2 cellular contexts compared by ENCODE assay signal in the genomic region with DNA sequence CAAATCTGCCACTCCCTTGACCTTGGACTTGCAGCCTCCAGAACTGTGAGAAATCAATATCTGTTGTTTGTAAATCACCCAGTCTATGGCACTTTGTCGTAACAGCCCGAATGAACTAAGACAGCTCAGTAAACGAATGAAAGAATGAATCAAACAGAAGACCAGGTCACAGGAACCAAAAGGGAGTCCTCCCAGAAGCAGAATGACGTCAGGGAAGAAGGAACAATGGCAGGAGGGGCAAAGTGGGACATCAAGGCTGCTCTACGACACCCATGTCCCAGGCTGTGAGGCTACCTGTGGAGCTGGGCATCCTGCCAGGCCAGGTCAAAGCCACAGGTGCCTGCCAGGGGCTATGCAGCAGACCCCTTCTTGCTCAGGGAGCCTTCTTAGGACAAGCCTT.
TF ChIP-seq lines count a peak whose summit lies in the region.

No MANE protein-coding gene starts in this region.

TF ChIP-seq in HepG2, 621 proteins besides CTCF, POLR2A, EP300 and RAD21:
- no peak for TF ChIP-seq ZSCAN29 (CRISPR knock-in tag; conservative IDR thresholded peaks at IDR 0.05)
- TF ChIP-seq CREB1 (IDR thresholded peaks at IDR 0.05) = peak; percentile 79
- TF ChIP-seq CREB1 (CRISPR knock-in tag; IDR thresholded peaks at IDR 0.05) = no peak
- TF ChIP-seq ATF7 (IDR thresholded peaks at IDR 0.05) = peak; percentile 78
- no peak for TF ChIP-seq ATF7 (CRISPR knock-in tag; IDR thresholded peaks at IDR 0.05)

TF ChIP-seq in H1, 55 proteins besides CTCF, POLR2A, EP300 and RAD21:
- TF ChIP-seq PHF8 (conservative IDR thresholded peaks at IDR 0.05; ENCODE audit: low read depth, low read length) = no peak
- TF ChIP-seq KDM4A (IDR thresholded peaks at IDR 0.05; ENCODE audit: low read depth, low read length, severe bottlenecking) = no peak
- no peak for TF ChIP-seq RXRA (IDR thresholded peaks at IDR 0.05; ENCODE audit: insufficient read depth, low read depth, low read length)
- TF ChIP-seq RFX5 (IDR thresholded peaks at IDR 0.05; ENCODE audit: borderline replicate concordance, low read depth, low read length) = no peak
- TF ChIP-seq TAF1 (IDR thresholded peaks at IDR 0.05; ENCODE audit: low read depth, low read length) = no peak
- TF ChIP-seq, protein P1, sequence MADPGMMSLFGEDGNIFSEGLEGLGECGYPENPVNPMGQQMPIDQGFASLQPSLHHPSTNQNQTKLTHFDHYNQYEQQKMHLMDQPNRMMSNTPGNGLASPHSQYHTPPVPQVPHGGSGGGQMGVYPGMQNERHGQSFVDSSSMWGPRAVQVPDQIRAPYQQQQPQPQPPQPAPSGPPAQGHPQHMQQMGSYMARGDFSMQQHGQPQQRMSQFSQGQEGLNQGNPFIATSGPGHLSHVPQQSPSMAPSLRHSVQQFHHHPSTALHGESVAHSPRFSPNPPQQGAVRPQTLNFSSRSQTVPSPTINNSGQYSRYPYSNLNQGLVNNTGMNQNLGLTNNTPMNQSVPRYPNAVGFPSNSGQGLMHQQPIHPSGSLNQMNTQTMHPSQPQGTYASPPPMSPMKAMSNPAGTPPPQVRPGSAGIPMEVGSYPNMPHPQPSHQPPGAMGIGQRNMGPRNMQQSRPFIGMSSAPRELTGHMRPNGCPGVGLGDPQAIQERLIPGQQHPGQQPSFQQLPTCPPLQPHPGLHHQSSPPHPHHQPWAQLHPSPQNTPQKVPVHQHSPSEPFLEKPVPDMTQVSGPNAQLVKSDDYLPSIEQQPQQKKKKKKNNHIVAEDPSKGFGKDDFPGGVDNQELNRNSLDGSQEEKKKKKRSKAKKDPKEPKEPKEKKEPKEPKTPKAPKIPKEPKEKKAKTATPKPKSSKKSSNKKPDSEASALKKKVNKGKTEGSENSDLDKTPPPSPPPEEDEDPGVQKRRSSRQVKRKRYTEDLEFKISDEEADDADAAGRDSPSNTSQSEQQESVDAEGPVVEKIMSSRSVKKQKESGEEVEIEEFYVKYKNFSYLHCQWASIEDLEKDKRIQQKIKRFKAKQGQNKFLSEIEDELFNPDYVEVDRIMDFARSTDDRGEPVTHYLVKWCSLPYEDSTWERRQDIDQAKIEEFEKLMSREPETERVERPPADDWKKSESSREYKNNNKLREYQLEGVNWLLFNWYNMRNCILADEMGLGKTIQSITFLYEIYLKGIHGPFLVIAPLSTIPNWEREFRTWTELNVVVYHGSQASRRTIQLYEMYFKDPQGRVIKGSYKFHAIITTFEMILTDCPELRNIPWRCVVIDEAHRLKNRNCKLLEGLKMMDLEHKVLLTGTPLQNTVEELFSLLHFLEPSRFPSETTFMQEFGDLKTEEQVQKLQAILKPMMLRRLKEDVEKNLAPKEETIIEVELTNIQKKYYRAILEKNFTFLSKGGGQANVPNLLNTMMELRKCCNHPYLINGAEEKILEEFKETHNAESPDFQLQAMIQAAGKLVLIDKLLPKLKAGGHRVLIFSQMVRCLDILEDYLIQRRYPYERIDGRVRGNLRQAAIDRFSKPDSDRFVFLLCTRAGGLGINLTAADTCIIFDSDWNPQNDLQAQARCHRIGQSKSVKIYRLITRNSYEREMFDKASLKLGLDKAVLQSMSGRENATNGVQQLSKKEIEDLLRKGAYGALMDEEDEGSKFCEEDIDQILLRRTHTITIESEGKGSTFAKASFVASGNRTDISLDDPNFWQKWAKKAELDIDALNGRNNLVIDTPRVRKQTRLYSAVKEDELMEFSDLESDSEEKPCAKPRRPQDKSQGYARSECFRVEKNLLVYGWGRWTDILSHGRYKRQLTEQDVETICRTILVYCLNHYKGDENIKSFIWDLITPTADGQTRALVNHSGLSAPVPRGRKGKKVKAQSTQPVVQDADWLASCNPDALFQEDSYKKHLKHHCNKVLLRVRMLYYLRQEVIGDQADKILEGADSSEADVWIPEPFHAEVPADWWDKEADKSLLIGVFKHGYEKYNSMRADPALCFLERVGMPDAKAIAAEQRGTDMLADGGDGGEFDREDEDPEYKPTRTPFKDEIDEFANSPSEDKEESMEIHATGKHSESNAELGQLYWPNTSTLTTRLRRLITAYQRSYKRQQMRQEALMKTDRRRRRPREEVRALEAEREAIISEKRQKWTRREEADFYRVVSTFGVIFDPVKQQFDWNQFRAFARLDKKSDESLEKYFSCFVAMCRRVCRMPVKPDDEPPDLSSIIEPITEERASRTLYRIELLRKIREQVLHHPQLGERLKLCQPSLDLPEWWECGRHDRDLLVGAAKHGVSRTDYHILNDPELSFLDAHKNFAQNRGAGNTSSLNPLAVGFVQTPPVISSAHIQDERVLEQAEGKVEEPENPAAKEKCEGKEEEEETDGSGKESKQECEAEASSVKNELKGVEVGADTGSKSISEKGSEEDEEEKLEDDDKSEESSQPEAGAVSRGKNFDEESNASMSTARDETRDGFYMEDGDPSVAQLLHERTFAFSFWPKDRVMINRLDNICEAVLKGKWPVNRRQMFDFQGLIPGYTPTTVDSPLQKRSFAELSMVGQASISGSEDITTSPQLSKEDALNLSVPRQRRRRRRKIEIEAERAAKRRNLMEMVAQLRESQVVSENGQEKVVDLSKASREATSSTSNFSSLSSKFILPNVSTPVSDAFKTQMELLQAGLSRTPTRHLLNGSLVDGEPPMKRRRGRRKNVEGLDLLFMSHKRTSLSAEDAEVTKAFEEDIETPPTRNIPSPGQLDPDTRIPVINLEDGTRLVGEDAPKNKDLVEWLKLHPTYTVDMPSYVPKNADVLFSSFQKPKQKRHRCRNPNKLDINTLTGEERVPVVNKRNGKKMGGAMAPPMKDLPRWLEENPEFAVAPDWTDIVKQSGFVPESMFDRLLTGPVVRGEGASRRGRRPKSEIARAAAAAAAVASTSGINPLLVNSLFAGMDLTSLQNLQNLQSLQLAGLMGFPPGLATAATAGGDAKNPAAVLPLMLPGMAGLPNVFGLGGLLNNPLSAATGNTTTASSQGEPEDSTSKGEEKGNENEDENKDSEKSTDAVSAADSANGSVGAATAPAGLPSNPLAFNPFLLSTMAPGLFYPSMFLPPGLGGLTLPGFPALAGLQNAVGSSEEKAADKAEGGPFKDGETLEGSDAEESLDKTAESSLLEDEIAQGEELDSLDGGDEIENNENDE (IDR thresholded peaks at IDR 0.05; ENCODE audit: insufficient replicate concordance, low read length) = no peak
- TF ChIP-seq FOSL1 (IDR thresholded peaks at IDR 0.05; ENCODE audit: insufficient read depth, low read depth, low read length) = no peak
- TF ChIP-seq CHD2 (IDR thresholded peaks at IDR 0.05; ENCODE audit: low read length) = no peak
- TF ChIP-seq HDAC2 (IDR thresholded peaks at IDR 0.05; ENCODE audit: borderline replicate concordance in 1 of 2, low read depth in 2 of 2, low read length in 2 of 2) = no peak
- TF ChIP-seq HDAC6 (IDR thresholded peaks at IDR 0.05; ENCODE audit: low read depth, low read length) = no peak
- no peak for TF ChIP-seq RNF2 (IDR thresholded peaks at IDR 0.05; ENCODE audit: borderline replicate concordance, low read depth, low read length, missing control alignments, poor library complexity, severe bottlenecking)
- no peak for TF ChIP-seq EZH2 (IDR thresholded peaks at IDR 0.05; ENCODE audit: low read depth, low read length, severe bottlenecking)
- no peak for TF ChIP-seq BCL11A (IDR thresholded peaks at IDR 0.05; ENCODE audit: low read depth in 2 of 2, low read length in 2 of 2)
- TF ChIP-seq ZNF274 (IDR thresholded peaks at IDR 0.05; ENCODE audit: borderline replicate concordance, extremely low read depth, low read length) = no peak
- TF ChIP-seq GTF2F1 (IDR thresholded peaks at IDR 0.05; ENCODE audit: borderline replicate concordance, low read depth, low read length) = no peak
- TF ChIP-seq, protein P2, sequence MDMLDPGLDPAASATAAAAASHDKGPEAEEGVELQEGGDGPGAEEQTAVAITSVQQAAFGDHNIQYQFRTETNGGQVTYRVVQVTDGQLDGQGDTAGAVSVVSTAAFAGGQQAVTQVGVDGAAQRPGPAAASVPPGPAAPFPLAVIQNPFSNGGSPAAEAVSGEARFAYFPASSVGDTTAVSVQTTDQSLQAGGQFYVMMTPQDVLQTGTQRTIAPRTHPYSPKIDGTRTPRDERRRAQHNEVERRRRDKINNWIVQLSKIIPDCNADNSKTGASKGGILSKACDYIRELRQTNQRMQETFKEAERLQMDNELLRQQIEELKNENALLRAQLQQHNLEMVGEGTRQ (IDR thresholded peaks at IDR 0.05; ENCODE audit: low read length) = no peak
- no peak for TF ChIP-seq POU5F1 (IDR thresholded peaks at IDR 0.05; ENCODE audit: low read depth, low read length)
- TF ChIP-seq BACH1 (IDR thresholded peaks at IDR 0.05; ENCODE audit: low read length) = no peak
